25 cellular contexts compared by ENCODE assay signal in genomic region chr5:2496126-2496525, GRCh38.
DNase-seq lines count a peak whose midpoint lies in the region; ATAC-seq and TF ChIP-seq lines count a peak whose summit lies in the region.
"Had no signal": no experiment of that assay in that cellular context is flagged by ENCODE, and none has a peak within 500 bp of the region (broad histone marks: within the 10 kb centered on the region; RNA-seq: fewer than 3 reads in every experiment).

No MANE protein-coding gene starts in this region.

- intact Hi-C loops in esophagus muscularis mucosa (cut with DNase I): no loop called here

- WGBS in esophagus muscularis mucosa: 85% methylated on average over 9 of the region's 9 CpGs

- peaks cover 6% of the 10 kb centered on the region for H3K9me3 ChIP-seq in WERI-Rb-1 (ENCODE audit: severe bottlenecking)
- peaks cover 0 to 7% (median 3%) of the 10 kb centered on the region in 4 donors for H3K9me3 ChIP-seq in esophagus muscularis mucosa

- H3K27ac Mint-ChIP-seq in osteocyte (ENCODE audit: unreplicated experiment): no peak overlapping the region
- H3K27ac Mint-ChIP-seq: CD14-positive monocyte; CD4-positive, alpha-beta memory T cell; CD4-positive, CD25-positive, alpha-beta regulatory T cell; CD8-positive, alpha-beta memory T cell had no signal

- peak; percentile 21; the same call in 1 of the 2 replicates for TF ChIP-seq CTCF in WERI-Rb-1 (IDR thresholded peaks at IDR 0.05; ENCODE audit: low read depth, low read length)
- TF ChIP-seq CTCF in esophagus muscularis mucosa (IDR thresholded peaks at IDR 0.05): no peak
- TF ChIP-seq CTCF in osteocyte (IDR thresholded peaks at IDR 0.05): no peak

- TF ChIP-seq EP300 in esophagus muscularis mucosa (IDR thresholded peaks at IDR 0.05): no peak

- H3K27ac ChIP-seq in WERI-Rb-1 (no peak overlapping the region), esophagus muscularis mucosa (replicated peaks in 1 of 4) (no peak overlapping the region)
- H3K27ac ChIP-seq: BLaER1 had no signal

- no peaks in the 10 kb centered on the region for H3K4me1 Mint-ChIP-seq in osteocyte (ENCODE audit: unreplicated experiment)
- H3K4me1 Mint-ChIP-seq: CD14-positive monocyte; CD4-positive, alpha-beta memory T cell; CD4-positive, CD25-positive, alpha-beta regulatory T cell; CD8-positive, alpha-beta memory T cell had no signal

- H3K4me3 ChIP-seq in WERI-Rb-1 (ENCODE audit: low read depth, low read length) (no peak overlapping the region), esophagus muscularis mucosa (no peak overlapping the region)
- H3K4me3 ChIP-seq: BLaER1, GM12878 had no signal

- no peak for ATAC-seq in HG02763 (IDR thresholded peaks at IDR 0.05; ENCODE audit: unreplicated experiment)
- ATAC-seq: GM12878 had no signal

- H3K36me3 Mint-ChIP-seq in osteocyte (ENCODE audit: unreplicated experiment): no peaks in the 10 kb centered on the region
- H3K36me3 Mint-ChIP-seq: CD14-positive monocyte; CD4-positive, alpha-beta memory T cell; CD4-positive, CD25-positive, alpha-beta regulatory T cell; CD8-positive, alpha-beta memory T cell had no signal

- H3K36me3 ChIP-seq in WERI-Rb-1 (no peaks in the 10 kb centered on the region), esophagus muscularis mucosa (no peaks in the 10 kb centered on the region)
- H3K36me3 ChIP-seq: BE2C, BLaER1 had no signal

- H3K4me3 Mint-ChIP-seq in osteocyte (ENCODE audit: unreplicated experiment): no peak overlapping the region
- H3K4me3 Mint-ChIP-seq: CD14-positive monocyte; CD4-positive, alpha-beta memory T cell; CD4-positive, CD25-positive, alpha-beta regulatory T cell; CD8-positive, alpha-beta memory T cell had no signal

- no peak for TF ChIP-seq POLR2A in esophagus muscularis mucosa (IDR thresholded peaks at IDR 0.05; ENCODE audit: low read depth)

- peak; percentile 10 for DNase-seq in HT-29 (ENCODE audit: low spot score)
- DNase-seq in WERI-Rb-1: no peak
- DNase-seq in esophagus muscularis mucosa (ENCODE audit: extremely low spot score): peak; percentile 74
- peak; percentile 71 for DNase-seq in osteocyte (ENCODE audit: extremely low spot score, unreplicated experiment)
- no peak for DNase-seq in activated CD4-positive, CD25-positive, alpha-beta regulatory T cell treated with anti-CD3 and anti-CD28 coated beads, Interleukin-2, amount 50 U/mL, for 72 hours
- DNase-seq in T-helper 9 cell: no peak
- DNase-seq: 8988T; ACHN; BE2C; C1 segment of cervical spinal cord; CD4-positive, alpha-beta memory T cell; CD4-positive, CD25-positive, alpha-beta regulatory T cell; CD8-positive, alpha-beta memory T cell; COR-L47; DMS 273 treated with DMSO at 0.1 percent for 48 hours; DMS153; DMS53; DMS79; DND-41; EL; GDM1 had no signal

- H3K4me1 ChIP-seq in esophagus muscularis mucosa: no peaks in the 10 kb centered on the region
- H3K4me1 ChIP-seq: BE2C, BLaER1 had no signal

- no peaks in the 10 kb centered on the region for H3K27me3 Mint-ChIP-seq in osteocyte (ENCODE audit: unreplicated experiment)
- H3K27me3 Mint-ChIP-seq: CD4-positive, alpha-beta memory T cell; CD4-positive, CD25-positive, alpha-beta regulatory T cell; CD8-positive, alpha-beta memory T cell had no signal

- H3K27me3 ChIP-seq in WERI-Rb-1 (ENCODE audit: insufficient read depth, low read depth, severe bottlenecking): peaks cover 35% of the 10 kb centered on the region
- no peaks in the 10 kb centered on the region for H3K27me3 ChIP-seq in esophagus muscularis mucosa
- H3K27me3 ChIP-seq: BE2C, BLaER1 had no signal

- peaks cover 26% of the 10 kb centered on the region for H3K9me3 Mint-ChIP-seq in osteocyte (ENCODE audit: unreplicated experiment)

Comparison
In these comparisons a context has a peak if more than half of its experiments do, and no peak if none do; other contexts are left out.
1. DNase-seq: peak in HT-29 (single experiment), esophagus muscularis mucosa (single experiment) and osteocyte (single experiment); none in WERI-Rb-1 (single experiment), activated CD4-positive, CD25-positive, alpha-beta regulatory T cell treated with anti-CD3 and anti-CD28 coated beads, Interleukin-2, amount 50 U/mL, for 72 hours (single experiment) and T-helper 9 cell (single experiment).